ENCODE assay signal across 22 cellular contexts in the genomic region with DNA sequence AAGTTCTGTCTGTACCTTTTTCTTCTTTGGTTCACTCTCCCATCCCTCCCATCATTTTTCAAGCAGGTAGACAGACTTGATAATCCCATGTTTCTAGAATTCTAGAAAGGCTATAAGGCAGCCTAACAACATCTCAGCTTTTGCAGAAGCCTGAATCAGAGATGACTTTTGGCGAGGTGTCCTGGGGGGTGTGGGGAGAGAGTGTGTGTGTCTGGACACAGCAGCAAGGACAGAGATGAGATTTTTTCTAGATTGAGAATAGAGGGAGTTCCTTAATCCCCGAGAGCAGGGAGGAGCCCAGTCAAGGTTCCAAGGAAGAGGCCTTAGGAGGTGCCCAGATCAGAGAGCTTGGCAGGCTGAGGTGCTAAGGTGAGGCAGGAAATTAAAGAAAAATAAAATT. TPM values are rescaled to one million over a fixed set of nuclear protein-coding genes. Genes with fewer than 3 reads are reported as not detected.
DNase-seq lines count a peak whose midpoint lies in the region; ATAC-seq, FAIRE-seq and TF ChIP-seq lines count a peak whose summit lies in the region.
"Had no signal": no experiment of that assay in that cellular context is flagged by ENCODE, and none has a peak within 500 bp of the region (broad histone marks: within the 10 kb centered on the region; RNA-seq: fewer than 3 reads in every experiment).

No MANE protein-coding gene starts in this region.

- H3K36me3 Mint-ChIP-seq in endothelial cell (ENCODE audit: low read depth, unreplicated experiment) = no peaks in the 10 kb centered on the region
- no peaks in the 10 kb centered on the region for H3K36me3 Mint-ChIP-seq in activated T-cell treated with anti-CD3 and anti-CD28 coated beads, Interleukin-2, amount 50 U/mL, for 72 hours (ENCODE audit: insufficient read depth in 2 of 2)
- H3K36me3 Mint-ChIP-seq: activated naive CD4-positive, alpha-beta T cell treated with anti-CD3 and anti-CD28 coated beads, Interleukin-2, amount 10 ng/mL, durations not matched to agents 7 days and 5 days; stimulated activated naive B cell treated with anti-CD40 and anti-IgM and Interleukin-4, amounts not matched to agents 10 μg/mL and 1 μg/mL and 100 μg/mL, for 72 hours had no signal

- H3K27ac ChIP-seq in left ventricle myocardium inferior (replicated peaks) = peak overlapping the region; percentile 92
- peak overlapping the region; percentile 7 to 63 (median 36) for H3K27ac ChIP-seq in esophagus muscularis mucosa (replicated peaks in 1 of 4)
- peak overlapping the region; percentile 35 to 78 (median 60) for H3K27ac ChIP-seq in pancreas
- H3K27ac ChIP-seq: prostate gland had no signal

- no peak overlapping the region for H3K27ac Mint-ChIP-seq in endothelial cell (ENCODE audit: unreplicated experiment)
- no peak overlapping the region for H3K27ac Mint-ChIP-seq in activated T-cell treated with anti-CD3 and anti-CD28 coated beads, Interleukin-2, amount 50 U/mL, for 72 hours
- H3K27ac Mint-ChIP-seq: activated naive CD4-positive, alpha-beta T cell treated with anti-CD3 and anti-CD28 coated beads, Interleukin-2, amount 10 ng/mL, durations not matched to agents 7 days and 5 days; stimulated activated naive B cell treated with anti-CD40 and anti-IgM and Interleukin-4, amounts not matched to agents 10 μg/mL and 1 μg/mL and 100 μg/mL, for 72 hours had no signal

- H3K4me1 Mint-ChIP-seq in endothelial cell (ENCODE audit: unreplicated experiment) = peaks cover 10% of the 10 kb centered on the region
- no peaks in the 10 kb centered on the region for H3K4me1 Mint-ChIP-seq in activated T-cell treated with anti-CD3 and anti-CD28 coated beads, Interleukin-2, amount 50 U/mL, for 72 hours (ENCODE audit: low read depth)
- H3K4me1 Mint-ChIP-seq: activated naive CD4-positive, alpha-beta T cell treated with anti-CD3 and anti-CD28 coated beads, Interleukin-2, amount 10 ng/mL, durations not matched to agents 7 days and 5 days; stimulated activated naive B cell treated with anti-CD40 and anti-IgM and Interleukin-4, amounts not matched to agents 10 μg/mL and 1 μg/mL and 100 μg/mL, for 72 hours had no signal

- no peak overlapping the region for H3K4me3 Mint-ChIP-seq in endothelial cell (ENCODE audit: unreplicated experiment)
- no peak overlapping the region for H3K4me3 Mint-ChIP-seq in activated T-cell treated with anti-CD3 and anti-CD28 coated beads, Interleukin-2, amount 50 U/mL, for 72 hours
- H3K4me3 Mint-ChIP-seq: activated naive CD4-positive, alpha-beta T cell treated with anti-CD3 and anti-CD28 coated beads, Interleukin-2, amount 10 ng/mL, durations not matched to agents 7 days and 5 days; activated T-cell treated with anti-CD3 and anti-CD28 coated beads, Interleukin-2, amount 50 U/mL, for 4 hours; neural crest cell; stimulated activated naive B cell treated with anti-CD40 and anti-IgM and Interleukin-4, amounts not matched to agents 10 μg/mL and 1 μg/mL and 100 μg/mL, for 72 hours had no signal

- no peaks in the 10 kb centered on the region for H3K27me3 ChIP-seq in left ventricle myocardium inferior (ENCODE audit: low read depth)
- H3K27me3 ChIP-seq in esophagus muscularis mucosa = no peaks in the 10 kb centered on the region
- no peaks in the 10 kb centered on the region for H3K27me3 ChIP-seq in pancreas
- H3K27me3 ChIP-seq: tibial nerve had no signal

- 78% methylated on average over 2 of the region's 2 CpGs for WGBS in esophagus muscularis mucosa
- 41 to 47% methylated on average over 2 of the region's 2 CpGs for WGBS in pancreas, 2 donors

- H3K4me3 ChIP-seq in left ventricle myocardium inferior (no peak overlapping the region), esophagus muscularis mucosa (no peak overlapping the region), pancreas (no peak overlapping the region)
- H3K4me3 ChIP-seq: prostate gland, skin epidermis, tibial nerve had no signal

- no peak for FAIRE-seq in pancreas (lab: Jason Lieb, UNC)

- H3K9me3 Mint-ChIP-seq in endothelial cell (ENCODE audit: unreplicated experiment) = no peaks in the 10 kb centered on the region
- no peaks in the 10 kb centered on the region for H3K9me3 Mint-ChIP-seq in activated T-cell treated with anti-CD3 and anti-CD28 coated beads, Interleukin-2, amount 50 U/mL, for 72 hours
- H3K9me3 Mint-ChIP-seq: activated naive CD4-positive, alpha-beta T cell treated with anti-CD3 and anti-CD28 coated beads, Interleukin-2, amount 10 ng/mL, durations not matched to agents 7 days and 5 days; activated T-cell treated with anti-CD3 and anti-CD28 coated beads, Interleukin-2, amount 50 U/mL, for 4 hours; stimulated activated naive B cell treated with anti-CD40 and anti-IgM and Interleukin-4, amounts not matched to agents 10 μg/mL and 1 μg/mL and 100 μg/mL, for 72 hours had no signal

- peaks cover 4% of the 10 kb centered on the region for H3K27me3 Mint-ChIP-seq in endothelial cell (ENCODE audit: unreplicated experiment)
- H3K27me3 Mint-ChIP-seq in activated T-cell treated with anti-CD3 and anti-CD28 coated beads, Interleukin-2, amount 50 U/mL, for 72 hours (ENCODE audit: low read depth) = peaks cover 7% of the 10 kb centered on the region

- H3K9me3 ChIP-seq in left ventricle myocardium inferior (replicated peaks) (peaks cover 10% of the 10 kb centered on the region), esophagus muscularis mucosa (no peaks in the 10 kb centered on the region), pancreas (no peaks in the 10 kb centered on the region)
- H3K9me3 ChIP-seq: prostate gland, tibial nerve had no signal

- peak in 2 of 4 donors; percentile 4 to 31 for ATAC-seq in pancreas
- no peak for ATAC-seq in activated T-cell treated with anti-CD3 and anti-CD28 coated beads, Interleukin-2, amount 50 U/mL, for 72 hours (replicated peaks in 1 of 2)
- ATAC-seq: activated CD4-positive, CD25-positive, alpha-beta regulatory T cell treated with anti-CD3 and anti-CD28 coated beads, Interleukin-2, amount 50 U/mL, for 24 hours; activated T-cell treated with anti-CD3 and anti-CD28 coated beads, Interleukin-2, amount 50 U/mL, for 4 hours; stimulated activated naive B cell treated with anti-CD40 and anti-IgM and Interleukin-4, amounts not matched to agents 10 μg/mL and 1 μg/mL and 100 μg/mL, for 72 hours had no signal

- no peak for TF ChIP-seq POLR2A in esophagus muscularis mucosa (IDR thresholded peaks at IDR 0.05; ENCODE audit: low read depth)

- H3K36me3 ChIP-seq in left ventricle myocardium inferior (no peaks in the 10 kb centered on the region), esophagus muscularis mucosa (no peaks in the 10 kb centered on the region), pancreas (no peaks in the 10 kb centered on the region)
- H3K36me3 ChIP-seq: prostate gland, tibial nerve had no signal

- DNase-seq in left ventricle myocardium inferior = no peak
- DNase-seq in cardiac septum (ENCODE audit: low spot score) = no peak
- no peak for DNase-seq in esophagus muscularis mucosa (ENCODE audit: extremely low spot score)
- DNase-seq in pancreas = no peak
- DNase-seq in endothelial cell (ENCODE audit: low spot score) = no peak
- DNase-seq in posterior vena cava (ENCODE audit: low spot score) = no peak
- no peak for DNase-seq in A172 (ENCODE audit: low spot score)
- DNase-seq in activated T-cell treated with anti-CD3 and anti-CD28 coated beads, Interleukin-2, amount 50 U/mL, for 72 hours = no peak
- DNase-seq: activated naive CD4-positive, alpha-beta T cell treated with anti-CD3 and anti-CD28 coated beads, Interleukin-2, amount 10 ng/mL, durations not matched to agents 7 days and 5 days; activated T-cell treated with anti-CD3 and anti-CD28 coated beads, Interleukin-2, amount 50 U/mL, for 4 hours; C1 segment of cervical spinal cord; effector memory CD4-positive, alpha-beta T cell; glutamatergic neuron; NCI-H226; NCI-H748 treated with DMSO at 0.1 percent for 48 hours; SHP77 treated with DMSO at 0.1 percent for 48 hours; stimulated activated naive B cell treated with anti-CD40 and anti-IgM and Interleukin-4, amounts not matched to agents 10 μg/mL and 1 μg/mL and 100 μg/mL, for 72 hours had no signal

- TF ChIP-seq CTCF in left ventricle myocardium inferior (IDR thresholded peaks at IDR 0.05; ENCODE audit: borderline replicate concordance) = no peak
- no peak for TF ChIP-seq CTCF in esophagus muscularis mucosa (IDR thresholded peaks at IDR 0.05)
- TF ChIP-seq CTCF in pancreas (IDR thresholded peaks at IDR 0.05) = no peak
- no peak for TF ChIP-seq CTCF in endothelial cell (IDR thresholded peaks at IDR 0.05; ENCODE audit: unreplicated experiment)

- peaks cover 51% of the 10 kb centered on the region for H3K4me1 ChIP-seq in left ventricle myocardium inferior
- H3K4me1 ChIP-seq in esophagus muscularis mucosa = peaks cover 12 to 24% (median 13%) of the 10 kb centered on the region in 4 donors
- peaks cover 13 to 35% (median 23%) of the 10 kb centered on the region in 3 donors for H3K4me1 ChIP-seq in pancreas
- H3K4me1 ChIP-seq: prostate gland had no signal

- intact Hi-C loops in left ventricle myocardium inferior (cut with micrococcal nuclease) = no loop called here
- intact Hi-C loops in cardiac septum (cut with DNase I) = no loop called here
- intact Hi-C loops in esophagus muscularis mucosa (cut with DNase I) = no loop called here
- intact Hi-C loops in pancreas (cut with DNase I) = no loop called here
- intact Hi-C loops in posterior vena cava (cut with DNase I) = no loop called here

- no peak for TF ChIP-seq EP300 in esophagus muscularis mucosa (IDR thresholded peaks at IDR 0.05)

RNA-seq across cellular contexts. Expression of gene LAPTM4A, which starts 22.0 kb away (rescaled TPM):
- total RNA-seq in left ventricle myocardium inferior (201 TPM), cardiac septum (134 TPM), esophagus muscularis mucosa (100 to 1,000 TPM; 154 to 215 (median 192) TPM), pancreas (100 to 1,000 TPM in 3 of 6 donors, 10 to 100 TPM in 3; 57.8 to 162 (median 98.7) TPM), endothelial cell (ENCODE audit: unreplicated experiment) (264 TPM), posterior vena cava (100 to 1,000 TPM; 199 to 230 TPM)
- polyA plus RNA-seq in pancreas = 100 to 1,000 TPM in 1 of 2 donors, 10 to 100 TPM in 1; 60.0 to 163 TPM
- 488 and 537 TPM in 2 replicates for total RNA-seq in A172 (2014; rRNA removed; shearing (Covaris generic))
- 10 to 100 TPM; 26.0 to 33.3 TPM for total RNA-seq in activated T-cell treated with anti-CD3 and anti-CD28 coated beads, Interleukin-2, amount 50 U/mL, for 72 hours

Comparison
In these comparisons a context has a peak if more than half of its experiments do, and no peak if none do; other contexts are left out.
1. H3K27ac ChIP-seq: peak in every context shown above with its lines; median percentile 92 in left ventricle myocardium inferior; 60 in pancreas; 36 in esophagus muscularis mucosa.